Comparison of ENCODE assay signal across 11 cellular contexts in the genomic region with DNA sequence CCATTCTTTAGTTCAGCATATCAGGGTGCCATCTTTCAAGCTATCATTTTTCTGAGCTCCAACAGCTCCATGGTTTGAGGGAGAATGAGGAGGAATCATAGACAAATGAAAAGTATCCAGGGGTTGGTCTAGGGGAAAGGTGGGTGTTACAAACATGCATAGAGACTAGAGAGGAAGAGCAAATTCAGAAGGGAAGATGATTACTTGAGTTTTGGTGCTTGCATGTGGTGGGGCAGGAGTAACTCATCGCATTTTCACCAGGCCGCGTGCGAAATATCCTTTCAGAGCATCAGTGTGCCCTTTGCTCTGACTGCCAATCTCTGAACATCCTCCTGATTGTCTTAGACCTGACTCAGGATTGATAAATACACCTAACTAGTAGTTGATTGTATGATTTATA. TPM values are rescaled to one million over a fixed set of nuclear protein-coding genes. Genes with fewer than 3 reads are reported as not detected.
A peak's percentile ranks its signal among the peaks of the same experiment; 100 is the strongest.
DNase-seq lines count a peak whose midpoint lies in the region; ATAC-seq and TF ChIP-seq lines count a peak whose summit lies in the region.
"Had no signal": no experiment of that assay in that cellular context is flagged by ENCODE, and none has a peak within 500 bp of the region (broad histone marks: within the 10 kb centered on the region; RNA-seq: fewer than 3 reads in every experiment).

No MANE protein-coding gene starts in this region.

- no peak overlapping the region for H3K4me3 ChIP-seq in HL-60 (replicated peaks; ENCODE audit: insufficient read depth, low read length)

- DNase-seq in HL-60 (ENCODE audit: low read depth in 1 of 2, low spot score in 1 of 2) = no peak
- DNase-seq in activated CD4-positive, alpha-beta T cell treated with anti-CD3 and anti-CD28 coated beads, Interleukin-2, amount 10 ng/mL, durations not matched to agents 24 days and 14 days = peak; percentile 76
- no peak for DNase-seq in effector memory CD8-positive, alpha-beta T cell
- no peak for DNase-seq in GOT3 (lab: John Stamatoyannopoulos, UW)
- no peak for DNase-seq in erythroblast (lab: John Stamatoyannopoulos, UW)
- DNase-seq: anterior cingulate cortex, COR-L47, small intestine had no signal

- H3K36me3 Mint-ChIP-seq in activated CD4-positive, alpha-beta T cell treated with anti-CD3 and anti-CD28 coated beads, Interleukin-2, amount 10 ng/mL, durations not matched to agents 24 days and 14 days (ENCODE audit: low read depth) = peaks cover 12% of the 10 kb centered on the region
- H3K36me3 Mint-ChIP-seq in effector memory CD8-positive, alpha-beta T cell (ENCODE audit: insufficient read depth) = peaks cover 38% of the 10 kb centered on the region
- H3K36me3 Mint-ChIP-seq in stimulated activated memory B cell treated with anti-CD40 and anti-IgM and Interleukin-4, amounts not matched to agents 10 μg/mL and 1 μg/mL and 100 μg/mL, for 72 hours = no peaks in the 10 kb centered on the region

- ATAC-seq in effector memory CD8-positive, alpha-beta T cell (replicated peaks) = no peak
- no peak for ATAC-seq in stimulated activated memory B cell treated with anti-CD40 and anti-IgM and Interleukin-4, amounts not matched to agents 10 μg/mL and 1 μg/mL and 100 μg/mL, for 72 hours
- ATAC-seq in GM21786 (IDR thresholded peaks at IDR 0.05; ENCODE audit: unreplicated experiment) (no peak), GM21529 (IDR thresholded peaks at IDR 0.05; ENCODE audit: unreplicated experiment) (no peak)

- intact Hi-C loops in activated CD4-positive, alpha-beta T cell treated with anti-CD3 and anti-CD28 coated beads, Interleukin-2, amount 10 ng/mL, durations not matched to agents 24 days and 14 days (cut with micrococcal nuclease) = loop anchor here (5.0 kb wide), 1 partner anchor 207 kb away; no protein-coding TSS in a partner anchor

- TF ChIP-seq POLR2A in erythroblast (IDR thresholded peaks at IDR 0.05; ENCODE audit: low read length) = no peak

- no peak for TF ChIP-seq CTCF in HL-60 (IDR thresholded peaks at IDR 0.05; ENCODE audit: insufficient read depth, low read length)

- H3K4me1 Mint-ChIP-seq in activated CD4-positive, alpha-beta T cell treated with anti-CD3 and anti-CD28 coated beads, Interleukin-2, amount 10 ng/mL, durations not matched to agents 24 days and 14 days = peaks cover 64% of the 10 kb centered on the region
- H3K4me1 Mint-ChIP-seq in effector memory CD8-positive, alpha-beta T cell (ENCODE audit: low read depth in 2 of 2) = peaks cover 56 to 64% of the 10 kb centered on the region in 2 donors
- peaks cover 77% of the 10 kb centered on the region for H3K4me1 Mint-ChIP-seq in stimulated activated memory B cell treated with anti-CD40 and anti-IgM and Interleukin-4, amounts not matched to agents 10 μg/mL and 1 μg/mL and 100 μg/mL, for 72 hours

- H3K27ac Mint-ChIP-seq in activated CD4-positive, alpha-beta T cell treated with anti-CD3 and anti-CD28 coated beads, Interleukin-2, amount 10 ng/mL, durations not matched to agents 24 days and 14 days = peak overlapping the region; percentile 96
- H3K27ac Mint-ChIP-seq in effector memory CD8-positive, alpha-beta T cell = peak overlapping the region; percentile 98 to 99
- peak overlapping the region; percentile 96 for H3K27ac Mint-ChIP-seq in stimulated activated memory B cell treated with anti-CD40 and anti-IgM and Interleukin-4, amounts not matched to agents 10 μg/mL and 1 μg/mL and 100 μg/mL, for 72 hours

- no peaks in the 10 kb centered on the region for H3K9me3 Mint-ChIP-seq in activated CD4-positive, alpha-beta T cell treated with anti-CD3 and anti-CD28 coated beads, Interleukin-2, amount 10 ng/mL, durations not matched to agents 24 days and 14 days
- no peaks in the 10 kb centered on the region for H3K9me3 Mint-ChIP-seq in effector memory CD8-positive, alpha-beta T cell
- no peaks in the 10 kb centered on the region for H3K9me3 Mint-ChIP-seq in stimulated activated memory B cell treated with anti-CD40 and anti-IgM and Interleukin-4, amounts not matched to agents 10 μg/mL and 1 μg/mL and 100 μg/mL, for 72 hours

- H3K27ac ChIP-seq in HL-60 (replicated peaks) = peak overlapping the region; percentile 85

- no peaks in the 10 kb centered on the region for H3K27me3 Mint-ChIP-seq in activated CD4-positive, alpha-beta T cell treated with anti-CD3 and anti-CD28 coated beads, Interleukin-2, amount 10 ng/mL, durations not matched to agents 24 days and 14 days
- no peaks in the 10 kb centered on the region for H3K27me3 Mint-ChIP-seq in effector memory CD8-positive, alpha-beta T cell
- no peaks in the 10 kb centered on the region for H3K27me3 Mint-ChIP-seq in stimulated activated memory B cell treated with anti-CD40 and anti-IgM and Interleukin-4, amounts not matched to agents 10 μg/mL and 1 μg/mL and 100 μg/mL, for 72 hours

- H3K27me3 ChIP-seq in HL-60 (ENCODE audit: insufficient read depth, poor library complexity, severe bottlenecking) = no peaks in the 10 kb centered on the region

- peak overlapping the region; percentile 83 for H3K4me3 Mint-ChIP-seq in activated CD4-positive, alpha-beta T cell treated with anti-CD3 and anti-CD28 coated beads, Interleukin-2, amount 10 ng/mL, durations not matched to agents 24 days and 14 days
- H3K4me3 Mint-ChIP-seq in effector memory CD8-positive, alpha-beta T cell = peak overlapping the region; percentile 81 to 83
- H3K4me3 Mint-ChIP-seq in stimulated activated memory B cell treated with anti-CD40 and anti-IgM and Interleukin-4, amounts not matched to agents 10 μg/mL and 1 μg/mL and 100 μg/mL, for 72 hours = peak overlapping the region; percentile 83

RNA-seq across cellular contexts. Expression of a gene that starts 7.7 kb away (rescaled TPM):
- total RNA-seq in activated CD4-positive, alpha-beta T cell treated with anti-CD3 and anti-CD28 coated beads, Interleukin-2, amount 10 ng/mL, durations not matched to agents 24 days and 14 days = 12.5 and 12.9 TPM in 2 replicates

RNA-seq across cellular contexts. Expression of a gene that starts 28.3 kb away (rescaled TPM):
- total RNA-seq in activated CD4-positive, alpha-beta T cell treated with anti-CD3 and anti-CD28 coated beads, Interleukin-2, amount 10 ng/mL, durations not matched to agents 24 days and 14 days = 18.4 TPM in 2 replicates

RNA-seq across cellular contexts. Expression of a gene that starts 51.8 kb away (rescaled TPM):
- total RNA-seq in activated CD4-positive, alpha-beta T cell treated with anti-CD3 and anti-CD28 coated beads, Interleukin-2, amount 10 ng/mL, durations not matched to agents 24 days and 14 days = not detected in 2 replicates
